ENCODE assay signal across 11 cellular contexts in genomic region chr15:85704720-85705119, GRCh38.
DNase-seq lines count a peak whose midpoint lies in the region; ATAC-seq and TF ChIP-seq lines count a peak whose summit lies in the region.
"Had no signal": no experiment of that assay in that cellular context is flagged by ENCODE, and none has a peak within 500 bp of the region (broad histone marks: within the 10 kb centered on the region; RNA-seq: fewer than 3 reads in every experiment).

No MANE protein-coding gene starts in this region.

- peak in 1 of 2 donors; percentile 25 for TF ChIP-seq POLR2A in tibial nerve (IDR thresholded peaks at IDR 0.05)

- peak overlapping the region; percentile 91 for H3K27ac Mint-ChIP-seq in activated CD8-positive, alpha-beta memory T cell treated with anti-CD3 and anti-CD28 coated beads, Interleukin-2, amount 10 ng/mL, durations not matched to agents 7 days and 5 days

- peaks cover 36% of the 10 kb centered on the region for H3K36me3 Mint-ChIP-seq in activated CD8-positive, alpha-beta memory T cell treated with anti-CD3 and anti-CD28 coated beads, Interleukin-2, amount 10 ng/mL, durations not matched to agents 7 days and 5 days

- peak overlapping the region; percentile 75 for H3K4me3 Mint-ChIP-seq in activated CD8-positive, alpha-beta memory T cell treated with anti-CD3 and anti-CD28 coated beads, Interleukin-2, amount 10 ng/mL, durations not matched to agents 7 days and 5 days

- no peak for ATAC-seq in activated CD8-positive, alpha-beta memory T cell treated with anti-CD3 and anti-CD28 coated beads, Interleukin-2, amount 10 ng/mL, durations not matched to agents 7 days and 5 days
- no peak for ATAC-seq in HG03095 (IDR thresholded peaks at IDR 0.05; ENCODE audit: unreplicated experiment)
- ATAC-seq: pancreas had no signal

- peak; percentile 47 to 82 for TF ChIP-seq EP300 in tibial nerve (IDR thresholded peaks at IDR 0.05)

- CTCF ChIA-PET in activated CD8-positive, alpha-beta memory T cell treated with anti-CD3 and anti-CD28 coated beads, Interleukin-2, amount 10 ng/mL, durations not matched to agents 7 days and 5 days (lab: Charles Lee): interaction anchor here (0.6 to 5.2 kb wide), 5 partner anchors 14 to 86 kb away, joined by 3 to 35 read pairs (median 4); no protein-coding TSS in a partner anchor

- peaks cover 11 to 13% of the 10 kb centered on the region in 2 donors for H3K36me3 ChIP-seq in ascending aorta
- H3K36me3 ChIP-seq in muscle layer of colon (ENCODE audit: insufficient read depth, low read length): peaks cover 14% of the 10 kb centered on the region
- peaks cover 0 to 11% (median 9%) of the 10 kb centered on the region in 3 donors for H3K36me3 ChIP-seq in tibial nerve

- peak overlapping the region; percentile 57 to 81 for H3K27ac ChIP-seq in ascending aorta
- peak overlapping the region; percentile 54 for H3K27ac ChIP-seq in muscle layer of colon (ENCODE audit: low read depth, low read length)
- H3K27ac ChIP-seq in tibial nerve: peak overlapping the region; percentile 81 to 93 (median 86)

- H3K9ac ChIP-seq in muscle layer of colon (ENCODE audit: low read length): no peak overlapping the region

- TF ChIP-seq CTCF in ascending aorta (IDR thresholded peaks at IDR 0.05) (no peak), tibial nerve (IDR thresholded peaks at IDR 0.05) (no peak)

- no peaks in the 10 kb centered on the region for H3K27me3 Mint-ChIP-seq in activated CD8-positive, alpha-beta memory T cell treated with anti-CD3 and anti-CD28 coated beads, Interleukin-2, amount 10 ng/mL, durations not matched to agents 7 days and 5 days

- no peaks in the 10 kb centered on the region for H3K9me3 Mint-ChIP-seq in activated CD8-positive, alpha-beta memory T cell treated with anti-CD3 and anti-CD28 coated beads, Interleukin-2, amount 10 ng/mL, durations not matched to agents 7 days and 5 days (ENCODE audit: low read depth)

- peak overlapping the region in 1 of 2 donors; percentile 26 for H3K4me3 ChIP-seq in ascending aorta
- no peak overlapping the region for H3K4me3 ChIP-seq in muscle layer of colon (ENCODE audit: low read depth in 1 of 2, low read length in 2 of 2)
- no peak overlapping the region for H3K4me3 ChIP-seq in tibial nerve
- H3K4me3 ChIP-seq: pancreas had no signal

- intact Hi-C loops in ascending aorta (cut with DNase I): loop anchor here (5.0 kb wide), 2 partner anchors 37 to 82 kb away; no protein-coding TSS in a partner anchor

- H3K4me1 Mint-ChIP-seq in activated CD8-positive, alpha-beta memory T cell treated with anti-CD3 and anti-CD28 coated beads, Interleukin-2, amount 10 ng/mL, durations not matched to agents 7 days and 5 days: peaks cover 78% of the 10 kb centered on the region

- H3K9me3 ChIP-seq in ascending aorta: no peaks in the 10 kb centered on the region
- H3K9me3 ChIP-seq in muscle layer of colon (ENCODE audit: low read length): no peaks in the 10 kb centered on the region
- H3K9me3 ChIP-seq in tibial nerve: no peaks in the 10 kb centered on the region
- H3K9me3 ChIP-seq: pancreas had no signal

- no peak for DNase-seq in activated CD8-positive, alpha-beta memory T cell treated with anti-CD3 and anti-CD28 coated beads, Interleukin-2, amount 10 ng/mL, durations not matched to agents 7 days and 5 days
- DNase-seq in activated CD8-positive, alpha-beta memory T cell treated with anti-CD3 and anti-CD28 coated beads for 24 hours: no peak
- no peak for DNase-seq in ascending aorta (ENCODE audit: low spot score in 2 of 2)
- no peak for DNase-seq in tibial nerve (ENCODE audit: low spot score in 2 of 2)
- no peak for DNase-seq in DMS 273 treated with DMSO at 0.1 percent for 48 hours (lab: John Stamatoyannopoulos, UW)
- no peak for DNase-seq in DMS53 treated with DMSO at 0.1 percent for 48 hours (lab: John Stamatoyannopoulos, UW; ENCODE audit: unreplicated experiment)
- DNase-seq: activated gamma-delta T cell treated with Interleukin-2 at 50 U/mL for 16 hours, pancreas, SHP77 had no signal

- 52 to 57% methylated on average over 2 of the region's 2 CpGs for WGBS in tibial nerve, 2 donors

- H3K4me1 ChIP-seq in ascending aorta (peaks cover 12 to 41% of the 10 kb centered on the region in 2 donors), muscle layer of colon (ENCODE audit: insufficient read depth, low read length) (peaks cover 52% of the 10 kb centered on the region), tibial nerve (peaks cover 0 to 81% (median 69%) of the 10 kb centered on the region in 4 donors)

- H3K27me3 ChIP-seq in ascending aorta: no peaks in the 10 kb centered on the region
- no peaks in the 10 kb centered on the region for H3K27me3 ChIP-seq in muscle layer of colon (ENCODE audit: control insufficient read depth in 1 of 2, insufficient read depth in 2 of 2, low read length in 2 of 2)
- H3K27me3 ChIP-seq in tibial nerve: no peaks in the 10 kb centered on the region
- H3K27me3 ChIP-seq: pancreas had no signal
